Comparison of ENCODE assay signal across 22 cellular contexts in genomic region chr2:15754703-15755099, GRCh38.
"Had no signal": no experiment of that assay in that cellular context is flagged by ENCODE, and none has a peak within 500 bp of the region (broad histone marks: within the 10 kb centered on the region; RNA-seq: fewer than 3 reads in every experiment).

No MANE protein-coding gene starts in this region.

- H3K27ac ChIP-seq: esophagus squamous epithelium, lower lobe of right lung, neural progenitor cell, pancreas, spleen, tibial artery, upper lobe of right lung, vagina had no signal

- DNase-seq: effector CD8-positive, alpha-beta T cell; esophagus squamous epithelium; foreskin fibroblast; hippocampal formation; kidney glomerular epithelial cell; lower lobe of right lung; mesenchymal stem cell; midbrain; occipital lobe; pancreas; spleen; stimulated activated CD4-positive, alpha-beta T cell treated with anti-CD3 and anti-CD28 coated beads, Interleukin-15, amount 100 ng/mL, for 24 hours; stimulated activated CD4-positive, alpha-beta T cell treated with anti-CD3 and anti-CD28 coated beads, Interleukin-1b, Interleukin-23, amount 100 ng/mL, for 48 hours; stimulated activated CD4-positive, alpha-beta T cell treated with anti-CD3 and anti-CD28 coated beads, Interleukin-4, amount 100 ng/mL, for 24 hours; tibial artery; upper lobe of right lung had no signal

- H3K4me1 ChIP-seq: lower lobe of right lung, neural progenitor cell, pancreas, spleen, upper lobe of right lung, vagina had no signal

- H2AFZ ChIP-seq: neural progenitor cell had no signal

- ATAC-seq: left lobe of liver; lower lobe of right lung; natural killer cell treated with Interleukin-12 subunit alpha and Interleukin-12 subunit beta and Interleukin-15 and Interleukin-18, amount 100 ng/mL, for 72 hours; pancreas; sciatic nerve; stimulated activated memory B cell treated with anti-CD40 and anti-IgM and Interleukin-4, amounts not matched to agents 10 μg/mL and 1 μg/mL and 100 μg/mL, for 72 hours; upper lobe of right lung had no signal

- H3K9me3 ChIP-seq: esophagus squamous epithelium, lower lobe of right lung, pancreas, tibial artery, upper lobe of right lung, vagina had no signal

- H3K4me2 ChIP-seq: neural progenitor cell had no signal

- H3K9ac ChIP-seq: neural progenitor cell had no signal

- FAIRE-seq: pancreas had no signal

- H3K4me3 ChIP-seq: esophagus squamous epithelium, lower lobe of right lung, neural progenitor cell, pancreas, spleen, tibial artery, upper lobe of right lung, vagina had no signal

- H3K27me3 ChIP-seq: esophagus squamous epithelium, neural progenitor cell, pancreas, spleen, tibial artery, upper lobe of right lung, vagina had no signal

- H3K36me3 ChIP-seq: esophagus squamous epithelium, lower lobe of right lung, neural progenitor cell, pancreas, spleen, tibial artery, upper lobe of right lung, vagina had no signal
